In genomic region chr1:205688681-205689080, GRCh38 we compare ENCODE assay signal across 18 cellular contexts. TPM values are rescaled to one million over a fixed set of nuclear protein-coding genes. Genes with fewer than 3 reads are reported as not detected.
DNase-seq lines count a peak whose midpoint lies in the region; ATAC-seq, FAIRE-seq and TF ChIP-seq lines count a peak whose summit lies in the region.
"Had no signal": no experiment of that assay in that cellular context is flagged by ENCODE, and none has a peak within 500 bp of the region (broad histone marks: within the 10 kb centered on the region; RNA-seq: fewer than 3 reads in every experiment).

No MANE protein-coding gene starts in this region.

- H3K4me3 ChIP-seq in HUES6 (ENCODE audit: low read depth, low read length) (no peak overlapping the region), K562 (no peak overlapping the region), trophoblast cell (ENCODE audit: low read depth, low read length) (no peak overlapping the region)
- H3K4me3 ChIP-seq: A549, BLaER1, GM23248, HAP-1 had no signal

- intact Hi-C loops in K562 (cut with micrococcal nuclease): no loop called here

- no peak overlapping the region for H2AFZ ChIP-seq in K562 (ENCODE audit: low read depth, low read length)
- H2AFZ ChIP-seq in trophoblast cell (ENCODE audit: insufficient read depth, low read length, poor library complexity): no peak overlapping the region
- H2AFZ ChIP-seq: GM23248 had no signal

- no peak overlapping the region for H2BK12ac ChIP-seq in trophoblast cell (ENCODE audit: low read length)

- H3K9me3 ChIP-seq in HUES6 (ENCODE audit: control insufficient read depth, insufficient read depth, low read depth, low read length): no peaks in the 10 kb centered on the region
- H3K9me3 ChIP-seq in K562 (replicated peaks; ENCODE audit: control insufficient read depth, insufficient read depth, low read depth, low read length): no peaks in the 10 kb centered on the region
- no peaks in the 10 kb centered on the region for H3K9me3 ChIP-seq in trophoblast cell (ENCODE audit: insufficient read depth, low read depth, low read length)
- H3K9me3 ChIP-seq: A549, BLaER1, HAP-1 had no signal

- POLR2A ChIA-PET in K562 (lab: Yijun Ruan, JAX): interaction anchor here (1.5 to 1.7 kb wide), 2 partner anchors 10 to 25 kb away, joined by 3 to 11 read pairs; no protein-coding TSS in a partner anchor

- H3K18ac ChIP-seq in trophoblast cell (ENCODE audit: low read length): no peak overlapping the region

- no peak for DNase-seq in K562 (ENCODE audit: extremely low read depth in 1 of 4, low spot score in 3 of 4)
- DNase-seq in islet precursor cell: peak; percentile 75
- DNase-seq in trophoblast cell: peak; percentile 57 to 61
- DNase-seq in SHP77 (lab: John Stamatoyannopoulos, UW): no peak
- DNase-seq in NCI-H128 (lab: John Stamatoyannopoulos, UW; ENCODE audit: unreplicated experiment): no peak
- DNase-seq in activated gamma-delta T cell treated with Interleukin-2 at 50 U/mL for 16 hours: no peak
- DNase-seq: Calu3; CD4-positive, alpha-beta memory T cell; DMS79 treated with DMSO at 0.1 percent for 48 hours; GF-D8; GM23248 had no signal

- 50% methylated on average over 1 of the region's 1 CpG for WGBS in K562 (ENCODE audit: insufficient coverage, low coverage, missing lambda C conversion rate)
- no CpG with 5 or more reads among the region's 1 CpG for WGBS in trophoblast cell (ENCODE audit: extremely low coverage, insufficient coverage, insufficient read length)

- no peaks in the 10 kb centered on the region for H3K9me1 ChIP-seq in K562 (ENCODE audit: control insufficient read depth, insufficient read depth, low read length)

- in situ Hi-C loops in K562 (cut with MboI): no loop called here

- no peak for TF ChIP-seq EP300 in K562 (IDR thresholded peaks at IDR 0.05; ENCODE audit: low read length)

- no peaks in the 10 kb centered on the region for H3K36me3 ChIP-seq in HUES6 (ENCODE audit: control insufficient read depth, insufficient read depth, low read length)
- H3K36me3 ChIP-seq in K562 (ENCODE audit: control insufficient read depth, insufficient read depth, low read length): no peaks in the 10 kb centered on the region
- no peaks in the 10 kb centered on the region for H3K36me3 ChIP-seq in trophoblast cell (ENCODE audit: control insufficient read depth in 1 of 2, insufficient read depth in 2 of 2, low read length in 2 of 2)
- H3K36me3 ChIP-seq: BLaER1, HAP-1 had no signal

- H3K4me2 ChIP-seq in K562 (ENCODE audit: insufficient read depth, low read length) (no peak overlapping the region), trophoblast cell (ENCODE audit: low read length) (no peak overlapping the region)
- H3K4me2 ChIP-seq: A549, BLaER1 had no signal

- FAIRE-seq in K562 (lab: Jason Lieb, UNC): no peak
- FAIRE-seq: A549, HepG2, HTR-8/SVneo had no signal

- CTCF ChIA-PET in K562 (lab: Yijun Ruan, JAX; ENCODE audit: low intra/inter-chr PET ratio): no interaction called here

- peaks cover 38% of the 10 kb centered on the region for H3K4me1 ChIP-seq in HUES6 (ENCODE audit: control insufficient read depth, insufficient read depth, low read length)
- H3K4me1 ChIP-seq in K562 (replicated peaks in 1 of 2; ENCODE audit: control insufficient read depth in 2 of 2, insufficient read depth in 2 of 2, low read length in 2 of 2): peaks cover 4 to 6% of the 10 kb centered on the region in 2 experiments; a peak in 3 of 5 replicates
- peaks cover 0 to 9% of the 10 kb centered on the region in 2 experiments for H3K4me1 ChIP-seq in trophoblast cell (ENCODE audit: control insufficient read depth in 1 of 2, insufficient read depth in 2 of 2, low read length in 2 of 2)

- H3K14ac ChIP-seq in trophoblast cell (ENCODE audit: low read length): no peak overlapping the region

- H3K27me3 ChIP-seq in HUES6 (ENCODE audit: control insufficient read depth, insufficient read depth, low read length) (no peaks in the 10 kb centered on the region), K562 (ENCODE audit: control insufficient read depth in 2 of 2, insufficient read depth in 2 of 2, low read length in 2 of 2) (peaks cover 18 to 20% of the 10 kb centered on the region in 2 experiments; a peak in 4 of 5 replicates), trophoblast cell (ENCODE audit: insufficient read depth, low read length) (no peaks in the 10 kb centered on the region)
- H3K27me3 ChIP-seq: BLaER1 had no signal

- ATAC-seq in K562: no peak
- ATAC-seq in HG02642 (IDR thresholded peaks at IDR 0.05; ENCODE audit: poor library complexity, unreplicated experiment): no peak

- H3K79me2 ChIP-seq in K562 (ENCODE audit: control insufficient read depth, insufficient read depth, low read length) (no peaks in the 10 kb centered on the region), trophoblast cell (ENCODE audit: control insufficient read depth, insufficient read depth, low read length, poor library complexity) (no peaks in the 10 kb centered on the region)

- TF ChIP-seq RAD21 in K562 (CRISPR knock-in tag; conservative IDR thresholded peaks at IDR 0.05 in 1 of 2, IDR thresholded peaks at IDR 0.05 in 1 of 2): no peak

- H3K9ac ChIP-seq in HUES6 (ENCODE audit: low read length): peak overlapping the region; percentile 22
- no peak overlapping the region for H3K9ac ChIP-seq in K562 (ENCODE audit: insufficient read depth in 1 of 2, low read depth in 2 of 2, low read length in 2 of 2)
- H3K9ac ChIP-seq in trophoblast cell (ENCODE audit: low read length): no peak overlapping the region
- H3K9ac ChIP-seq: BLaER1, GM23248 had no signal

- no peak overlapping the region for H2BK120ac ChIP-seq in trophoblast cell (ENCODE audit: insufficient read depth, low read length, poor library complexity)

- TF ChIP-seq CTCF in K562 (IDR thresholded peaks at IDR 0.05 in 2 of 3, conservative IDR thresholded peaks at IDR 0.05 in 1 of 3; ENCODE audit: insufficient read depth in 2 of 3, low read depth in 1 of 3, low read length in 3 of 3): no peak

- H3K79me1 ChIP-seq in trophoblast cell (ENCODE audit: low read length): no peaks in the 10 kb centered on the region

- no peaks in the 10 kb centered on the region for H4K20me1 ChIP-seq in K562 (replicated peaks; ENCODE audit: control insufficient read depth, insufficient read depth, low read length)
- H4K20me1 ChIP-seq: BLaER1 had no signal

- H4K91ac ChIP-seq in trophoblast cell (ENCODE audit: low read depth, low read length): no peak overlapping the region

- H3K23ac ChIP-seq in trophoblast cell (ENCODE audit: low read length): no peak overlapping the region

- no peak overlapping the region for H3K4ac ChIP-seq in trophoblast cell (ENCODE audit: low read depth, low read length)

- TF ChIP-seq POLR2A in K562 (conservative IDR thresholded peaks at IDR 0.05): no peak

- no peak overlapping the region for H2AK5ac ChIP-seq in trophoblast cell (ENCODE audit: low read length)

- BruUV-seq in K562 (replicated peaks; lab: Mats Ljungman, UMichigan): no TSS peak

- no peak overlapping the region for H4K8ac ChIP-seq in trophoblast cell (ENCODE audit: low read depth, low read length)

- H4K12ac ChIP-seq in trophoblast cell (ENCODE audit: low read depth, low read length): no peak overlapping the region

- no peak overlapping the region for H2BK5ac ChIP-seq in trophoblast cell (ENCODE audit: low read depth, low read length, poor library complexity)

- no peak overlapping the region for H3K27ac ChIP-seq in HUES6 (ENCODE audit: low read depth, low read length)
- no peak overlapping the region for H3K27ac ChIP-seq in K562 (ENCODE audit: extremely low read depth, low read depth, low read length)
- no peak overlapping the region for H3K27ac ChIP-seq in trophoblast cell (ENCODE audit: low read depth, low read length)
- H3K27ac ChIP-seq: A549, BLaER1, GM23248 had no signal

TF ChIP-seq in K562, 482 proteins besides CTCF, POLR2A, EP300 and RAD21 (continues in another document):
- no peak for TF ChIP-seq RBFOX2 (IDR thresholded peaks at IDR 0.05; ENCODE audit: low read depth, low read length)
- TF ChIP-seq ZNF586 (CRISPR knock-in tag; conservative IDR thresholded peaks at IDR 0.05): no peak

RNA-seq across cellular contexts. Expression of gene SLC45A3, which starts 8.4 kb away (rescaled TPM):
- 7.0 and 13.6 TPM in 2 replicates for total RNA-seq in K562 (2011; cell fraction: chromatin; rRNA removed; ENCODE audit: low replicate concordance)
- total RNA-seq in K562 (2011; cell fraction: nucleolus; rRNA removed): 10.5 and 12.5 TPM in 2 replicates
- 8.7 and 12.1 TPM in 2 replicates for total RNA-seq in K562 (2011; cell fraction: nucleoplasm; rRNA removed)
- total RNA-seq in K562 (2014; rRNA removed) (1.5 and 2.8 TPM in 2 replicates), K562 (2014; rRNA removed; fragmentation: Illumina TruSeq; extraction: Trizol) (0.87 and 1.1 TPM in 2 replicates), K562 (2015; rRNA removed; fragmentation: Illumina TruSeq; extraction: Trizol) (0.60 and 0.83 TPM in 2 replicates), K562 (2021) (2.5 and 3.0 TPM in 2 replicates)
- polyA plus RNA-seq in K562 (2011; rRNA removed) (3.3 and 3.5 TPM in 2 replicates), K562 (2014; fragmentation: Illumina TruSeq; extraction: Trizol) (1.3 and 1.7 TPM in 2 replicates), K562 (2014; fragmentation: Nextera tagmentation; extraction: Ambion mirVana) (under 1 TPM; 0.06 to 0.10 TPM), K562 (2014; rRNA removed) (2.4 TPM in 2 replicates)
- 2.7 and 5.8 TPM in 2 replicates for polyA plus RNA-seq in K562 (2011; cell fraction: cytosol; rRNA removed)
- polyA plus RNA-seq in K562 (2011; cell fraction: nucleus; rRNA removed): 11.2 and 15.9 TPM in 2 replicates
- 1.4 and 4.0 TPM in 2 replicates for polyA plus RNA-seq in K562 (2012)
- 0.84 and 1.5 TPM in 2 replicates for polyA minus RNA-seq in K562 (2011; rRNA and poly(A)+ RNA removed)
- polyA minus RNA-seq in K562 (2011; cell fraction: cytosol; rRNA and poly(A)+ RNA removed): 1.3 and 1.8 TPM in 2 replicates
- 2.4 and 2.8 TPM in 2 replicates for polyA minus RNA-seq in K562 (2011; cell fraction: nucleus; rRNA and poly(A)+ RNA removed)
- 1.7 and 1.8 TPM in 2 replicates for polyA plus RNA-seq in trophoblast cell (2013)
- polyA plus RNA-seq: CD4-positive, alpha-beta memory T cell had no signal

RNA-seq across cellular contexts. Expression of gene ELK4, which starts 56.9 kb away (rescaled TPM):
- 16.6 and 43.3 TPM in 2 replicates for total RNA-seq in K562 (2011; cell fraction: chromatin; rRNA removed; ENCODE audit: low replicate concordance)
- 7.7 and 10.5 TPM in 2 replicates for total RNA-seq in K562 (2011; cell fraction: nucleolus; rRNA removed)
- total RNA-seq in K562 (2011; cell fraction: nucleoplasm; rRNA removed): 22.9 and 45.5 TPM in 2 replicates
- total RNA-seq in K562 (2014; rRNA removed) (4.2 and 7.4 TPM in 2 replicates), K562 (2014; rRNA removed; fragmentation: Illumina TruSeq; extraction: Trizol) (15.3 and 18.5 TPM in 2 replicates), K562 (2015; rRNA removed; fragmentation: Illumina TruSeq; extraction: Trizol) (12.4 and 13.8 TPM in 2 replicates), K562 (2021) (21.7 and 22.2 TPM in 2 replicates)
- polyA plus RNA-seq in K562 (2011; rRNA removed) (9.2 and 12.9 TPM in 2 replicates), K562 (2014; fragmentation: Illumina TruSeq; extraction: Trizol) (8.9 and 12.9 TPM in 2 replicates), K562 (2014; fragmentation: Nextera tagmentation; extraction: Ambion mirVana) (1 to 10 TPM; 2.0 to 3.1 TPM), K562 (2014; rRNA removed) (7.0 and 7.3 TPM in 2 replicates)
- polyA plus RNA-seq in K562 (2011; cell fraction: cytosol; rRNA removed): 2.3 and 6.5 TPM in 2 replicates
- 15.1 and 25.1 TPM in 2 replicates for polyA plus RNA-seq in K562 (2011; cell fraction: nucleus; rRNA removed)
- polyA plus RNA-seq in K562 (2012): 5.2 and 7.9 TPM in 2 replicates
- 9.9 and 16.0 TPM in 2 replicates for polyA minus RNA-seq in K562 (2011; rRNA and poly(A)+ RNA removed)
- polyA minus RNA-seq in K562 (2011; cell fraction: cytosol; rRNA and poly(A)+ RNA removed): 5.3 and 11.2 TPM in 2 replicates
- 7.0 and 15.4 TPM in 2 replicates for polyA minus RNA-seq in K562 (2011; cell fraction: nucleus; rRNA and poly(A)+ RNA removed)
- polyA plus RNA-seq in trophoblast cell (2013): 8.0 and 8.1 TPM in 2 replicates

Comparison
In these comparisons a context has a peak if more than half of its experiments do, and no peak if none do; other contexts are left out.
1. DNase-seq: peak in islet precursor cell (single experiment) and trophoblast cell (2 of 2); none in K562 (0 of 4), SHP77 (0 of 2), NCI-H128 (single experiment) and activated gamma-delta T cell treated with Interleukin-2 at 50 U/mL for 16 hours (single experiment).